In genomic region chr6:27672113-27672799, GRCh38 we compare ENCODE assay signal across 1 cellular context.
TF ChIP-seq lines count a peak whose summit lies in the region.

No MANE protein-coding gene starts in this region.

TF ChIP-seq in HCT116, 20 proteins besides CTCF, POLR2A, EP300 and RAD21 (continued from another document):
- TF ChIP-seq EZH2 (IDR thresholded peaks at IDR 0.05) (no peak), CBX3 (IDR thresholded peaks at IDR 0.05; ENCODE audit: low read depth) (peak; percentile 73), SRF (IDR thresholded peaks at IDR 0.05; ENCODE audit: low read depth) (no peak), JUND (IDR thresholded peaks at IDR 0.05) (no peak), SP1 (IDR thresholded peaks at IDR 0.05; ENCODE audit: low read depth) (peak; percentile 29), TCF7L2 (IDR thresholded peaks at IDR 0.05; ENCODE audit: borderline replicate concordance, extremely low read depth, insufficient read depth, insufficient read length) (no peak), ELF1 (IDR thresholded peaks at IDR 0.05; ENCODE audit: borderline replicate concordance, low read depth) (no peak; the same call in 1 of the 2 replicates), YY1 (IDR thresholded peaks at IDR 0.05; ENCODE audit: extremely low read depth, insufficient replicate concordance, low read depth, low read length) (peak; percentile 93), SIN3A (IDR thresholded peaks at IDR 0.05; ENCODE audit: low read depth) (no peak), EZH2phosphoT487 (IDR thresholded peaks at IDR 0.05; ENCODE audit: borderline replicate concordance) (no peak)
TF ChIP-seq in HCT116: peak in this region for 6.
